ENCODE assay signal across 8 cellular contexts in the genomic region with DNA sequence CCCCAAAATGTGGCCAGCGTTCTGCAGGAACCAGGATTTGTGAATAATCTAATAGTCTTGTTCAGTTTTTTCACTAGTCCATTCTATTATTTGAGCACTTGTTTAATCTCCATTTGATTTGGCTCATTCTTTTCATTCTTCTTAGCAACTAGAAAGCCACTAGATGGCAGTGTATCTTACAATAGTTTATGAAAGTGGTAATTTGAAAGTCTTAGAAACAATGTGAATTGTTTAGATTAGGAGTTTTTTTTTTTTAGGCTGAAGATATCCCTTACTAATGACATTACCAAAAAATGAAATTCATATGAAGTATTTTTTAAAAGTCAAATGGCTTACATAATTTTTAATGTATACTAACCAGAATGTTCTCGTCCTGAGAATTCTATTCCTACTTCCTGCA. TPM values are rescaled to one million over a fixed set of nuclear protein-coding genes. Genes with fewer than 3 reads are reported as not detected.
DNase-seq lines count a peak whose midpoint lies in the region; ATAC-seq and TF ChIP-seq lines count a peak whose summit lies in the region.

No MANE protein-coding gene starts in this region.

- intact Hi-C loops in PC-3 (cut with micrococcal nuclease) = no loop called here
- intact Hi-C loops in thyroid gland (cut with DNase I) = no loop called here

- H3K79me2 ChIP-seq in PC-3 (ENCODE audit: low read length) (0 out of 2 replicates have a peak, but pooled peaks cover 3% of the 10 kb centered on the region), fibroblast of lung (ENCODE audit: control insufficient read depth, insufficient read depth, low read length) (no peaks in the 10 kb centered on the region)

- no peaks in the 10 kb centered on the region for H3K27me3 ChIP-seq in PC-3 (ENCODE audit: low read length)
- H3K27me3 ChIP-seq in fibroblast of lung (ENCODE audit: control insufficient read depth, insufficient read depth, low read length) = no peaks in the 10 kb centered on the region
- H3K27me3 ChIP-seq in thyroid gland = no peaks in the 10 kb centered on the region

- no peaks in the 10 kb centered on the region for H3K9me2 ChIP-seq in PC-3 (replicated peaks; ENCODE audit: low read length)

- CTCF ChIA-PET in PC-3 (lab: Charles Lee) = no interaction called here

- no peaks in the 10 kb centered on the region for H3F3A ChIP-seq in PC-3 (ENCODE audit: low read length, unreplicated experiment)

- peaks cover 19% of the 10 kb centered on the region for H3K36me3 ChIP-seq in PC-3 (ENCODE audit: low read depth, low read length)
- H3K36me3 ChIP-seq in fibroblast of lung (ENCODE audit: control insufficient read depth, insufficient read depth, low read length) = peaks cover 3% of the 10 kb centered on the region
- H3K36me3 ChIP-seq in thyroid gland = peaks cover 3 to 6% of the 10 kb centered on the region in 2 donors

- DNase-seq in NCI-H2227 (lab: John Stamatoyannopoulos, UW; ENCODE audit: unreplicated experiment) = peak; percentile 12
- DNase-seq in NCI-H2227 treated with DMSO at 0.1 percent for 48 hours (lab: John Stamatoyannopoulos, UW) = no peak
- peak; percentile 13 for DNase-seq in PC-3
- peak; percentile 32 to 69 for DNase-seq in fibroblast of lung (ENCODE audit: low read depth in 2 of 2)
- DNase-seq in thyroid gland = no peak
- no peak for DNase-seq in DMS153 treated with DMSO at 0.1 percent for 48 hours (lab: John Stamatoyannopoulos, UW; ENCODE audit: unreplicated experiment)

- no TSS peak for BruUV-seq in PC-3 (replicated peaks; lab: Mats Ljungman, UMichigan)

- TF ChIP-seq POLR2A in thyroid gland (IDR thresholded peaks at IDR 0.05) = no peak

- WGBS in thyroid gland, 2 donors = 60 to 69% methylated on average over 2 of the region's 2 CpGs

- H3K9ac ChIP-seq in PC-3 (ENCODE audit: low read length) = no peak overlapping the region
- H3K9ac ChIP-seq in fibroblast of lung (ENCODE audit: insufficient read depth, low read length) = no peak overlapping the region

- H4K20me1 ChIP-seq in PC-3 (ENCODE audit: low read length) = no peaks in the 10 kb centered on the region
- no peaks in the 10 kb centered on the region for H4K20me1 ChIP-seq in fibroblast of lung (ENCODE audit: control insufficient read depth, extremely low read depth, insufficient read depth, low read length)

- H3K4me2 ChIP-seq in PC-3 (ENCODE audit: low read length) (no peak overlapping the region), fibroblast of lung (ENCODE audit: extremely low read depth, insufficient read depth, low read length) (no peak overlapping the region)

- H3K9me3 ChIP-seq in PC-3 (ENCODE audit: low read length) (no peaks in the 10 kb centered on the region), fibroblast of lung (ENCODE audit: control insufficient read depth, insufficient read depth, low read depth, low read length) (no peaks in the 10 kb centered on the region), thyroid gland (no peaks in the 10 kb centered on the region)

- H3K4me1 ChIP-seq in PC-3 (ENCODE audit: insufficient read depth, low read length) (peaks cover 11% of the 10 kb centered on the region), fibroblast of lung (ENCODE audit: control insufficient read depth, extremely low read depth, insufficient read depth, low read length) (no peaks in the 10 kb centered on the region), thyroid gland (no peaks in the 10 kb centered on the region)

- H2AFZ ChIP-seq in PC-3 (ENCODE audit: low read length) = no peak overlapping the region
- no peak overlapping the region for H2AFZ ChIP-seq in fibroblast of lung (ENCODE audit: low read length)

- no peak overlapping the region for H3K27ac ChIP-seq in PC-3 (ENCODE audit: low read length)
- H3K27ac ChIP-seq in fibroblast of lung (ENCODE audit: insufficient read depth, low read length) = no peak overlapping the region
- no peak overlapping the region for H3K27ac ChIP-seq in thyroid gland

- POLR2A ChIA-PET in PC-3 (lab: Charles Lee; ENCODE audit: unreplicated experiment) = no interaction called here

- TF ChIP-seq CTCF in PC-3 (conservative IDR thresholded peaks at IDR 0.05; ENCODE audit: low read depth, low read length) = peak; percentile 58
- TF ChIP-seq CTCF in fibroblast of lung (conservative IDR thresholded peaks at IDR 0.05 in 1 of 2, IDR thresholded peaks at IDR 0.05 in 1 of 2; ENCODE audit: low read depth in 1 of 2, low read length in 2 of 2) = peak; percentile 21 to 53
- TF ChIP-seq CTCF in thyroid gland (IDR thresholded peaks at IDR 0.05) = peak in 5 of 6 experiments; percentile 8 to 62 (median 53)

- H3K4me3 ChIP-seq in PC-3 (ENCODE audit: low read length) = no peak overlapping the region
- no peak overlapping the region for H3K4me3 ChIP-seq in fibroblast of lung (replicated peaks in 1 of 4; ENCODE audit: control extremely low read depth in 1 of 4, insufficient read depth in 1 of 4, low read depth in 3 of 4, low read length in 4 of 4)
- H3K4me3 ChIP-seq in thyroid gland (replicated peaks in 1 of 3) = no peak overlapping the region

- ATAC-seq in PC-3 = no peak
- no peak for ATAC-seq in GM18498 (IDR thresholded peaks at IDR 0.05; ENCODE audit: unreplicated experiment)
- ATAC-seq in GM19467 (IDR thresholded peaks at IDR 0.05; ENCODE audit: unreplicated experiment) = no peak

RNA-seq across cellular contexts. Expression of gene ERI2, which starts 6.7 kb away (rescaled TPM):
- 13.2 and 15.4 TPM in 2 replicates for total RNA-seq in PC-3 (2014; rRNA removed)
- 22.3 and 30.1 TPM in 2 replicates for total RNA-seq in fibroblast of lung
- 10.5 and 14.5 TPM in 2 replicates for polyA plus RNA-seq in fibroblast of lung
- 7.5 and 12.1 TPM in 2 replicates for polyA plus RNA-seq in fibroblast of lung (2012)
- polyA minus RNA-seq in fibroblast of lung (ENCODE audit: low replicate concordance) = 0.31 and 0.48 TPM in 2 replicates
- total RNA-seq in thyroid gland = 10 to 100 TPM; 22.2 to 31.4 (median 25.3) TPM

RNA-seq across cellular contexts. Expression of gene REXO5, which starts 6.7 kb away (rescaled TPM):
- total RNA-seq in PC-3 (2014; rRNA removed) = 3.4 and 4.0 TPM in 2 replicates
- 3.1 and 9.1 TPM in 2 replicates for total RNA-seq in fibroblast of lung
- 5.6 and 8.0 TPM in 2 replicates for polyA plus RNA-seq in fibroblast of lung
- 4.3 and 7.6 TPM in 2 replicates for polyA plus RNA-seq in fibroblast of lung (2012)
- 3.0 and 10.1 TPM in 2 replicates for polyA minus RNA-seq in fibroblast of lung (ENCODE audit: low replicate concordance)
- 1 to 10 TPM in 3 of 4 donors, under 1 TPM in 1; 0.78 to 3.6 (median 1.8) TPM for total RNA-seq in thyroid gland

RNA-seq across cellular contexts. Expression of gene ACSM3, which starts 35.8 kb away (rescaled TPM):
- total RNA-seq in PC-3 (2014; rRNA removed) = 4.0 and 5.2 TPM in 2 replicates
- total RNA-seq in fibroblast of lung = 1.3 and 2.3 TPM in 2 replicates
- polyA plus RNA-seq in fibroblast of lung = 0.29 and 0.32 TPM in 2 replicates
- polyA plus RNA-seq in fibroblast of lung (2012) = 0.21 and 0.47 TPM in 2 replicates
- not detected in 2 replicates for polyA minus RNA-seq in fibroblast of lung (ENCODE audit: low replicate concordance)
- total RNA-seq in thyroid gland = 1 to 10 TPM in 3 of 4 donors, not detected in 1; 1.2 to 1.7 (median 1.6) TPM

RNA-seq across cellular contexts. Expression of gene THUMPD1, which starts 58.0 kb away (rescaled TPM):
- total RNA-seq in PC-3 (2014; rRNA removed) (44.9 and 45.6 TPM in 2 replicates), fibroblast of lung (54.3 and 72.9 TPM in 2 replicates), thyroid gland (100 to 1,000 TPM in 1 of 4 donors, 10 to 100 TPM in 3; 76.7 to 107 (median 82.1) TPM)
- 23.7 and 31.0 TPM in 2 replicates for polyA plus RNA-seq in fibroblast of lung
- 16.2 and 20.9 TPM in 2 replicates for polyA plus RNA-seq in fibroblast of lung (2012)
- polyA minus RNA-seq in fibroblast of lung (ENCODE audit: low replicate concordance) = 8.1 and 12.2 TPM in 2 replicates

Comparison
In these comparisons a context has a peak if more than half of its experiments do, and no peak if none do; other contexts are left out.
1. DNase-seq: peak in NCI-H2227 (single experiment), PC-3 (single experiment) and fibroblast of lung (2 of 2); none in NCI-H2227 treated with DMSO at 0.1 percent for 48 hours (single experiment), thyroid gland (0 of 2) and DMS153 treated with DMSO at 0.1 percent for 48 hours (single experiment).
2. Peak in every context shown above with its lines, with median percentiles within 50 percentile points of each other: CTCF ChIP-seq.